Comparison of ENCODE assay signal across 32 cellular contexts in the genomic region with DNA sequence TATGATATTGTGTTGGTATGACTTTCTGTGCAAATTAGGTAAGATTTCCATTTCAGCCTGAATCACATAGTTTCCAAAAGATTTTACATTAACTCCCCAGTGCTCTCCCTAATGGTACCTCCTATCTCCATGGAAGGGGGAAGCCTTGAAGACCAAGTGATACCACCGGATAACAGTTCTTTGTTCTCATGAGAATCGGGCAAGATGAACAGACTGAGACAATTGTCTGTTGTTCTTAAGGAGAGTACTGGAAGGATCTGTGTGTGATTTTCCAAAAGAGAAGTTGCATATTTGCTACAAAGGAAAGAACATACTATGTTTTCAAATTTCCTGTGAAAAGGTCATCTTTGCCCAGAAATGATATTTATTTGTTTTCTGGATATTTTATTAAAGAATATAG.
"Had no signal": no experiment of that assay in that cellular context is flagged by ENCODE, and none has a peak within 500 bp of the region (broad histone marks: within the 10 kb centered on the region; RNA-seq: fewer than 3 reads in every experiment).

No MANE protein-coding gene starts in this region.

- H3K9me3 ChIP-seq: adrenal gland, body of pancreas, breast epithelium had no signal

- H3K27ac ChIP-seq: adrenal gland, body of pancreas, brain microvascular endothelial cell, breast epithelium, VCaP had no signal

- DNase-seq: activated B cell treated with CpG ODN at 0.5 μM for 24 hours; activated CD4-positive, alpha-beta memory T cell treated with anti-CD3 and anti-CD28 coated beads for 36 hours; activated CD4-positive, alpha-beta T cell treated with anti-CD3 and anti-CD28 coated beads for 4 hours; activated CD4-positive, alpha-beta T cell treated with anti-CD3 and anti-CD28 coated beads, Interleukin-2, amount 10 ng/mL, durations not matched to agents 24 days and 14 days; activated CD4-positive, alpha-beta T cell treated with anti-CD3 and anti-CD28 coated beads, Interleukin-2, amount 50 U/mL, for 1 hour; activated CD4-positive, alpha-beta T cell treated with anti-CD3 and anti-CD28 coated beads, Interleukin-2, amount 50 U/mL, for 4 hours; activated CD4-positive, CD25-positive, alpha-beta regulatory T cell treated with anti-CD3 and anti-CD28 coated beads, Interleukin-2, amount 50 U/mL, for 72 hours; activated CD8-positive, alpha-beta memory T cell treated with anti-CD3 and anti-CD28 coated beads, Interleukin-2, amount 50 U/mL, for 4 hours; activated CD8-positive, alpha-beta T cell treated with anti-CD3 and anti-CD28 coated beads for 36 hours; activated effector memory CD4-positive, alpha-beta T cell treated with anti-CD3 and anti-CD28 coated beads, Interleukin-2, amount 50 U/mL, for 16 hours; activated gamma-delta T cell treated with Interleukin-2 at 50 U/mL for 16 hours; activated naive CD4-positive, alpha-beta T cell; activated naive CD4-positive, alpha-beta T cell treated with anti-CD3 and anti-CD28 coated beads for 36 hours; activated naive CD4-positive, alpha-beta T cell treated with anti-CD3 and anti-CD28 coated beads, Interleukin-2, amount 50 U/mL, for 16 hours; activated naive CD8-positive, alpha-beta T cell treated with anti-CD3 and anti-CD28 coated beads for 36 hours; activated T-cell treated with anti-CD3 and anti-CD28 coated beads for 4 hours; activated T-cell treated with anti-CD3 and anti-CD28 coated beads, Interleukin-2, amount 50 U/mL, for 1 hour; activated T-cell treated with anti-CD3 and anti-CD28 coated beads, Interleukin-2, amount 50 U/mL, for 4 hours; activated T-cell treated with anti-CD3 and anti-CD28 coated beads, Interleukin-2, amount 50 U/mL, for 72 hours; adrenal gland; amniotic stem cell; aorta; body of pancreas; brain microvascular endothelial cell; central memory CD4-positive, alpha-beta T cell; T-helper 1 cell; T-helper 2 cell; T-helper 9 cell had no signal

- H3K4me1 ChIP-seq: adrenal gland, breast epithelium had no signal

- H3K36me3 ChIP-seq: adrenal gland, brain microvascular endothelial cell, breast epithelium had no signal

- ATAC-seq: activated CD8-positive, alpha-beta T cell treated with anti-CD3 and anti-CD28 coated beads for 36 hours; activated naive CD4-positive, alpha-beta T cell treated with anti-CD3 and anti-CD28 coated beads, Interleukin-2, amount 50 U/mL, for 72 hours; activated T-cell treated with anti-CD3 and anti-CD28 coated beads, Interleukin-2, amount 50 U/mL, for 4 hours; activated T-cell treated with anti-CD3 and anti-CD28 coated beads, Interleukin-2, amount 50 U/mL, for 72 hours; activated T-helper 17 cell treated with anti-CD3 and anti-CD28 coated beads, Interleukin-2, amount 50 U/mL, for 72 hours; body of pancreas had no signal

- H3K27me3 ChIP-seq: body of pancreas, breast epithelium had no signal

- H3K4me3 ChIP-seq: adrenal gland, body of pancreas, breast epithelium had no signal
